ENCODE assay signal across 11 cellular contexts in the genomic region with DNA sequence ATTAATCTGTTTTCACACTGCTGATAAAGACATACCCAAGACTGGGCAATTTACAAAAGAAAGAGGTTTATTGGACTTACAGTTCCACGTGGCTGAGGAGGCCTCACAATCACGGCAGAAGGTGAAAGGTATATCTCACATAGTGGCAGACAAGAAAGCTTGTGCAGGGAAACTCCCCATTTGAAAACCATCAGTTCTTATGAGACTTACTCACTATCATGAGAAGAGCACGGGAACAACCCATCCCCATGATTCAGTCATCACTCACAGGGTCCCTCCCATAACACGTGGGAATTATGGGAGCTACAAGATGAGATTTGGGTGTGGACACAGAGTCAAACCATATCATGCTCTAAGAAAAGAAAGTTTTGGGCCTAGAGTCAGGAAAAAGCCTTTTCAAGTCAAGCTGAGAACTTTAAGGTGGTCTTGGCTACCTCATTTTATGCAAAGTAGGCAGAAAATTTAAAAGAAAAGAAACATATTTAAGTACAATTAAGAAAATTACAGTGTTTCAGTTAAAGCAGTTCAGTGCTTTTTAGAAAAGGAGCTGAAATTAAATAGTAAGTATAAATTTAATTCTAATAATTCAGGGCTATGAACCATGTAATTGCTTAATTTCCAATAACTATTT. TPM values are rescaled to one million over a fixed set of nuclear protein-coding genes. Genes with fewer than 3 reads are reported as not detected.
A peak's percentile ranks its signal among the peaks of the same experiment; 100 is the strongest.
DNase-seq lines count a peak whose midpoint lies in the region; ATAC-seq and TF ChIP-seq lines count a peak whose summit lies in the region.
"Had no signal": no experiment of that assay in that cellular context is flagged by ENCODE, and none has a peak within 500 bp of the region (broad histone marks: within the 10 kb centered on the region; RNA-seq: fewer than 3 reads in every experiment).

No MANE protein-coding gene starts in this region.

- H3K4me1 ChIP-seq in parathyroid adenoma = peaks cover 9% of the 10 kb centered on the region
- H3K4me1 ChIP-seq: adrenal gland had no signal

- H3K4me3 ChIP-seq in MG63 (no peak overlapping the region), choroid plexus epithelial cell (ENCODE audit: low read depth, low read length) (no peak overlapping the region), parathyroid adenoma (ENCODE audit: low read depth, low read length) (peak overlapping the region; percentile 80)
- H3K4me3 ChIP-seq: adrenal gland had no signal

- H2AFZ ChIP-seq in parathyroid adenoma = no peak overlapping the region

- H3K4me2 ChIP-seq in parathyroid adenoma (ENCODE audit: low read length) = peak overlapping the region; percentile 69

- ATAC-seq in HG02642 (IDR thresholded peaks at IDR 0.05; ENCODE audit: poor library complexity, unreplicated experiment) = no peak
- no peak for ATAC-seq in GM21786 (IDR thresholded peaks at IDR 0.05; ENCODE audit: unreplicated experiment)
- ATAC-seq in stimulated activated naive CD8-positive, alpha-beta T cell treated with anti-CD3 and anti-CD28 coated beads, Interleukin-15, Interleukin-2, amounts not matched to agents 100 U/mL and 50 U/mL, for 24 hours = no peak
- no peak for ATAC-seq in HG02571 (IDR thresholded peaks at IDR 0.05; ENCODE audit: unreplicated experiment)

- no peaks in the 10 kb centered on the region for H3K27me3 ChIP-seq in MG63
- H3K27me3 ChIP-seq in parathyroid adenoma (ENCODE audit: control insufficient read depth, insufficient read depth, low read length) = no peaks in the 10 kb centered on the region
- H3K27me3 ChIP-seq: adrenal gland had no signal

- H3K9me3 ChIP-seq in MG63 = no peaks in the 10 kb centered on the region
- H3K9me3 ChIP-seq in parathyroid adenoma (ENCODE audit: control insufficient read depth, low read length) = no peaks in the 10 kb centered on the region
- H3K9me3 ChIP-seq: adrenal gland had no signal

- H3K36me3 ChIP-seq in MG63 (no peaks in the 10 kb centered on the region), parathyroid adenoma (ENCODE audit: control insufficient read depth, insufficient read depth, low read length) (no peaks in the 10 kb centered on the region)
- H3K36me3 ChIP-seq: adrenal gland had no signal

- H3K79me2 ChIP-seq in parathyroid adenoma = no peaks in the 10 kb centered on the region

- H3K27ac ChIP-seq in parathyroid adenoma = no peak overlapping the region
- H3K27ac ChIP-seq: adrenal gland had no signal

- TF ChIP-seq CTCF in choroid plexus epithelial cell (conservative IDR thresholded peaks at IDR 0.05; ENCODE audit: low read depth, low read length) = no peak
- TF ChIP-seq CTCF in parathyroid adenoma (IDR thresholded peaks at IDR 0.05) = no peak

- H3K9ac ChIP-seq in parathyroid adenoma = no peak overlapping the region

- peak; percentile 77 for DNase-seq in EH (ENCODE audit: low read depth)
- peak; percentile 36 for DNase-seq in MG63
- DNase-seq in choroid plexus epithelial cell (ENCODE audit: low read depth) = peak; percentile 86
- DNase-seq in stimulated activated naive CD8-positive, alpha-beta T cell treated with anti-CD3 and anti-CD28 coated beads, Interleukin-15, Interleukin-2, amounts not matched to agents 100 U/mL and 50 U/mL, for 24 hours = no peak
- DNase-seq: adrenal gland, NCI-H1436 treated with DMSO at 0.1 percent for 48 hours had no signal

RNA-seq across cellular contexts. Expression of gene CRYM, which starts 24.9 kb away (rescaled TPM):
- total RNA-seq in MG63 (2014; rRNA removed; shearing (Covaris generic); ENCODE audit: low replicate concordance) = not detected in 2 replicates
- total RNA-seq: pulmonary artery endothelial cell had no signal
